1 cellular context compared by ENCODE assay signal in the genomic region with DNA sequence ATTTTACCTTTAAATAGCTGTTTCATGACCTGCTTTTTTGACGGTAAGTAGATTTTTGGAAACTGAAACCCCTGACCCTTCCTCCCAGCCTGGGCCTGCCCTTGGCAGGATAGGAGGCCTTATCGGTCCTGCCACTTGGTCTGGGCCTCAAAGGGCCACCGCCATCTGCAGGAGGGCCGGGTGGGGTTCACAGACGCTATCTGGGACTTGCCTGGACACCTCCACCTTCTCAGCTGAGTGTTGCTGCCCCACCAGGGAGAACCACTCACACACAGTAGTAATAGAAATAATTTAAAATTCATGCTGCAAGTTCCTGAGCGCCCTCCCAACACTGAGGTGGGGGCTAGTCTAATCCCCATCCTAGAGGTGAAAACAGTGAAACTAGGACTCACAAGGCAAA.
TF ChIP-seq lines count a peak whose summit lies in the region.

No MANE protein-coding gene starts in this region.

TF ChIP-seq in K562, 482 proteins besides CTCF, POLR2A, EP300 and RAD21 (continued from another document and continues in another):
- 0 out of 2 replicates have a peak, but pooled peaks have one; percentile 28 for TF ChIP-seq PREB (CRISPR knock-in tag; IDR thresholded peaks at IDR 0.05)
- peak in 1 of 2 experiments; percentile 63; a peak in 2 of 4 replicates for TF ChIP-seq UBTF (IDR thresholded peaks at IDR 0.05; ENCODE audit: borderline replicate concordance in 1 of 2, low read depth in 2 of 2, low read length in 2 of 2)
- no peak for TF ChIP-seq CAMTA2 (CRISPR knock-in tag; conservative IDR thresholded peaks at IDR 0.05)
- no peak; the same call in 1 of the 2 replicates for TF ChIP-seq CHD2 (IDR thresholded peaks at IDR 0.05; ENCODE audit: low read depth, low read length)
- no peak for TF ChIP-seq ARNT (IDR thresholded peaks at IDR 0.05)
- no peak for TF ChIP-seq NFYB (IDR thresholded peaks at IDR 0.05; ENCODE audit: extremely low read depth, insufficient read length)
- peak; percentile 63 for TF ChIP-seq DACH1 (IDR thresholded peaks at IDR 0.05; ENCODE audit: partially characterized antibody)
- no peak for TF ChIP-seq HEY1 (CRISPR knock-in tag; IDR thresholded peaks at IDR 0.05; ENCODE audit: borderline replicate concordance)
- TF ChIP-seq EP400 (IDR thresholded peaks at IDR 0.05): no peak; the same call in 1 of the 2 replicates
- TF ChIP-seq GABPB1 (CRISPR knock-in tag; IDR thresholded peaks at IDR 0.05): peak; percentile 23; the same call in 1 of the 2 replicates
- 0 out of 2 replicates have a peak, but pooled peaks have one; percentile 47 for TF ChIP-seq L3MBTL2 (IDR thresholded peaks at IDR 0.05)
- peak; percentile 76; the same call in 1 of the 2 replicates for TF ChIP-seq RNF2 (IDR thresholded peaks at IDR 0.05)
- TF ChIP-seq MTA3 (IDR thresholded peaks at IDR 0.05; ENCODE audit: borderline replicate concordance): peak; percentile 59; the same call in 1 of the 2 replicates
- TF ChIP-seq TRIM24 (IDR thresholded peaks at IDR 0.05): peak; percentile 78 to 83; a peak in 3 of 4 replicates
- no peak; the same call in 1 of the 2 replicates for TF ChIP-seq HDGF (IDR thresholded peaks at IDR 0.05)
- TF ChIP-seq ZNF639 (CRISPR knock-in tag; conservative IDR thresholded peaks at IDR 0.05 in 1 of 2, IDR thresholded peaks at IDR 0.05 in 1 of 2): peak in 1 of 2 experiments; percentile 63; a peak in 1 of 4 replicates
- TF ChIP-seq KLF1 (tag; IDR thresholded peaks at IDR 0.05): 0 out of 2 replicates have a peak, but pooled peaks have one; percentile 21
- TF ChIP-seq MAZ (CRISPR knock-in tag; conservative IDR thresholded peaks at IDR 0.05 in 1 of 2, IDR thresholded peaks at IDR 0.05 in 1 of 2): peak; percentile 61 to 71; a peak in 3 of 4 replicates
- 0 out of 2 replicates have a peak, but pooled peaks have one; percentile 23 for TF ChIP-seq HIVEP1 (CRISPR knock-in tag; IDR thresholded peaks at IDR 0.05)
- no peak for TF ChIP-seq NCOA4 (IDR thresholded peaks at IDR 0.05; ENCODE audit: partially characterized antibody)
- no peak for TF ChIP-seq PHTF2 (CRISPR knock-in tag; IDR thresholded peaks at IDR 0.05)
- peak; percentile 79 for TF ChIP-seq SMARCC2 (IDR thresholded peaks at IDR 0.05; ENCODE audit: low read depth)
- TF ChIP-seq ZNF717 (CRISPR knock-in tag; IDR thresholded peaks at IDR 0.05): no peak
- no peak for TF ChIP-seq ILF3 (IDR thresholded peaks at IDR 0.05; ENCODE audit: borderline replicate concordance)
- no peak for TF ChIP-seq HNRNPL (IDR thresholded peaks at IDR 0.05; ENCODE audit: low read depth, low read length)
- TF ChIP-seq ARID2 (IDR thresholded peaks at IDR 0.05): no peak
- TF ChIP-seq PHB2 (IDR thresholded peaks at IDR 0.05; ENCODE audit: low read depth): peak; percentile 72; the same call in 1 of the 2 replicates
- no peak for TF ChIP-seq CBX5 (IDR thresholded peaks at IDR 0.05; ENCODE audit: borderline replicate concordance, low read depth)
- peak; percentile 70; the same call in 1 of the 2 replicates for TF ChIP-seq ETS1 (conservative IDR thresholded peaks at IDR 0.05; ENCODE audit: control insufficient read depth, low read depth, low read length)
- no peak for TF ChIP-seq CBFB (CRISPR knock-in tag; IDR thresholded peaks at IDR 0.05)
- TF ChIP-seq CHD1 (IDR thresholded peaks at IDR 0.05; ENCODE audit: low read length): peak; percentile 9
- TF ChIP-seq EHMT2 (IDR thresholded peaks at IDR 0.05): no peak
- TF ChIP-seq GATAD2B (IDR thresholded peaks at IDR 0.05; ENCODE audit: borderline replicate concordance): peak; percentile 87
- TF ChIP-seq CBX1 (IDR thresholded peaks at IDR 0.05; ENCODE audit: low read depth): no peak
- TF ChIP-seq SREBF1 (IDR thresholded peaks at IDR 0.05; ENCODE audit: borderline replicate concordance, low read depth, low read length): no peak
- TF ChIP-seq ID3 (CRISPR knock-in tag; IDR thresholded peaks at IDR 0.05): no peak
- TF ChIP-seq ID3 (tag; IDR thresholded peaks at IDR 0.05): no peak
- TF ChIP-seq PPARD (CRISPR knock-in tag; IDR thresholded peaks at IDR 0.05): no peak
- no peak for TF ChIP-seq TOE1 (IDR thresholded peaks at IDR 0.05; ENCODE audit: borderline replicate concordance)
- no peak for TF ChIP-seq TOE1 (CRISPR knock-in tag; IDR thresholded peaks at IDR 0.05; ENCODE audit: borderline replicate concordance, low read depth)
- TF ChIP-seq BCOR (IDR thresholded peaks at IDR 0.05): peak; percentile 44; the same call in 1 of the 2 replicates
- no peak for TF ChIP-seq SIN3A (IDR thresholded peaks at IDR 0.05; ENCODE audit: borderline replicate concordance in 2 of 2, control insufficient read depth in 1 of 2, low read depth in 2 of 2, low read length in 2 of 2)
- peak; percentile 30; the same call in 1 of the 2 replicates for TF ChIP-seq BHLHE40 (IDR thresholded peaks at IDR 0.05; ENCODE audit: low read length)
- TF ChIP-seq NCOA6 (IDR thresholded peaks at IDR 0.05): no peak
- peak; percentile 97 for TF ChIP-seq ARID1B (IDR thresholded peaks at IDR 0.05)
- no peak for TF ChIP-seq E4F1 (CRISPR knock-in tag; IDR thresholded peaks at IDR 0.05; ENCODE audit: borderline replicate concordance)
- 0 out of 2 replicates have a peak, but pooled peaks have one; percentile 37 for TF ChIP-seq MBD2 (IDR thresholded peaks at IDR 0.05; ENCODE audit: borderline replicate concordance, low read depth)
- TF ChIP-seq TEAD4 (IDR thresholded peaks at IDR 0.05; ENCODE audit: low read length): peak; percentile 95
- no peak for TF ChIP-seq TEAD4 (CRISPR knock-in tag; IDR thresholded peaks at IDR 0.05; ENCODE audit: borderline replicate concordance)
- TF ChIP-seq PTBP1 (IDR thresholded peaks at IDR 0.05; ENCODE audit: low read depth, low read length): 0 out of 2 replicates have a peak, but pooled peaks have one; percentile 34
- 0 out of 4 replicates have a peak, but pooled peaks of 1 of the 2 experiments have one; percentile 5 for TF ChIP-seq NRF1 (conservative IDR thresholded peaks at IDR 0.05 in 1 of 2, IDR thresholded peaks at IDR 0.05 in 1 of 2)
- no peak for TF ChIP-seq KDM2B (CRISPR knock-in tag; IDR thresholded peaks at IDR 0.05)
- TF ChIP-seq POLR2H (tag; IDR thresholded peaks at IDR 0.05; ENCODE audit: low read depth): no peak
- TF ChIP-seq AFF4 (CRISPR knock-in tag; IDR thresholded peaks at IDR 0.05): peak; percentile 63; the same call in 1 of the 2 replicates
